ENCODE assay signal across 8 cellular contexts in the genomic region with DNA sequence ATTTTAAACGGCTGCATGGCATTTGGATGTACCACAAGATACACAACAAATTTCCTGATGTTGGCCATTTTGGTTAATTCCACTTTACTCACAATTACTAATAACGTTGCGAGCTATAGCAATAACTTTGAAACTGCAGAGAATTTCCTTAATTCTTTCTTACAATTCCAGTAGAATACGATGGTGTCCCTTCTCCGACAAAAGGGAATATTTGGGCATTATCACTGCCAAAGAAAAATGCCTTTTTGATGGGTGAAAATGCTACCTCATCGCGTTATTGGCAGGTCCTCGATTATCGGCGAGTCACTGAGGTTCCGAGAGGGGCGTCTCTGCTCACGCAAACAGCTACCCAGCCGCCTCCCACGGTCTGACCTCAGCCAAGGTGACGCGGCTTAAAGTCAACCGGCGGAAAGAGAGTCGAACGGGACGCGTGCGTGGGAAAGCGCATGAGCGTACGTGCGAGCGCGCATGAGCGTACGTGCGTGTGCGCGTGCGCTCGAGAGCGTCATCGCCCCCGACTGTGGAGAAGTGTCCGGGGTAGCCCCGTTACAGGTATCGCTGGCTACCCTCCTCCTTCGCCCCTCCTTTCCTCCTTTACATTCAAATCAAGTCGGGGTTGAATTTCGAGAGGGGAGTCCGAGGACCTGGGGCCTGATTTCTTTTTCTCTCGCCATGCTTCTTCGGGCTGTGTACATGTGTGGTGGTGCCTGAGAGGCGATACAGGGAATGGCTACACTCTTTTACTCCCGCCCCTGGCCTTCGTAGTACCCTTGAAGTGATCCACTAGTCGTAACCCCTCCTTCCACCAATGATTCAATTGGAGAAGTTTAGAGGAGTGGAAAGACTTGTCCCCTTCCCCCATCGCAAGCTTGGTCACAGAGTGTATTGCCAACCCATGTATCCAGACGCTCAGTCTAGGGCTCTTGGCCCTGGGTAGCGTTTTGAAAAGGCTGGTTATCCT. TPM values are rescaled to one million over a fixed set of nuclear protein-coding genes. Genes with fewer than 3 reads are reported as not detected.
DNase-seq lines count a peak whose midpoint lies in the region; ATAC-seq, FAIRE-seq and TF ChIP-seq lines count a peak whose summit lies in the region.

A gene (plus strand): TSS at position 495 of the 961 bp plus-strand sequence. CDS start 931 bp downstream, outside the sequence.

- H2AFZ ChIP-seq in smooth muscle cell (ENCODE audit: low read depth): peak within 1 kb of the TSS; percentile 83

- ATAC-seq in GM18909 (IDR thresholded peaks at IDR 0.05; ENCODE audit: poor library complexity, unreplicated experiment): peak; percentile 96
- peak; percentile 95 for ATAC-seq in HG03159 (IDR thresholded peaks at IDR 0.05; ENCODE audit: unreplicated experiment)

- peak within 1 kb of the TSS; percentile 93 to 99 (median 98) for H3K4me3 Mint-ChIP-seq in immature natural killer cell

- H3K27me3 ChIP-seq in bronchial epithelial cell (ENCODE audit: control insufficient read depth, insufficient read depth, low read length) (no peaks in the 10 kb centered on the region), smooth muscle cell (ENCODE audit: low read depth) (no peaks in the 10 kb centered on the region)

- H3K4me3 ChIP-seq in WI38 (ENCODE audit: low read depth, low read length) (peak within 1 kb of the TSS; percentile 81), bronchial epithelial cell (ENCODE audit: low read depth, low read length) (peak within 1 kb of the TSS; percentile 64), smooth muscle cell (peak within 1 kb of the TSS; percentile 64)

- H3K36me3 ChIP-seq in bronchial epithelial cell (ENCODE audit: control insufficient read depth, insufficient read depth, low read length) (peaks cover 2% of the 10 kb centered on the region), smooth muscle cell (ENCODE audit: low read depth) (no peaks in the 10 kb centered on the region)

- H3F3A ChIP-seq in smooth muscle cell (ENCODE audit: low read depth): no peaks in the 10 kb centered on the region

- H3K9me3 Mint-ChIP-seq in immature natural killer cell: no peaks in the 10 kb centered on the region

- 49% methylated on average over 56 of the region's 56 CpGs for WGBS in smooth muscle cell (ENCODE audit: low lambda C conversion rate)

- H3K9me3 ChIP-seq in smooth muscle cell (replicated peaks; ENCODE audit: low read depth): no peaks in the 10 kb centered on the region

- no peaks in the 10 kb centered on the region for H4K20me1 ChIP-seq in smooth muscle cell (ENCODE audit: low read depth)

- H3K79me2 ChIP-seq in smooth muscle cell (ENCODE audit: low read depth): no peaks in the 10 kb centered on the region

- peaks cover 30 to 46% of the 10 kb centered on the region in 2 donors for H3K4me1 Mint-ChIP-seq in immature natural killer cell

- peak within 1 kb of the TSS; percentile 90 for H3K4me2 ChIP-seq in smooth muscle cell

- no peak for FAIRE-seq in bronchial epithelial cell (lab: Jason Lieb, UNC)

- no peaks in the 10 kb centered on the region for H3K4me1 ChIP-seq in smooth muscle cell (ENCODE audit: low read depth)

- TF ChIP-seq CTCF in WI38 (IDR thresholded peaks at IDR 0.05; ENCODE audit: low read depth, low read length) (no peak), bronchial epithelial cell (IDR thresholded peaks at IDR 0.05; ENCODE audit: insufficient read depth, low read length, severe bottlenecking) (no peak), smooth muscle cell (IDR thresholded peaks at IDR 0.05; ENCODE audit: borderline replicate concordance, insufficient read depth, poor library complexity, severe bottlenecking) (no peak)

- peak within 1 kb of the TSS; percentile 48 for H3K9ac ChIP-seq in smooth muscle cell (ENCODE audit: low read depth)

- H3K27ac ChIP-seq in smooth muscle cell (ENCODE audit: low read depth): peak within 1 kb of the TSS; percentile 59

- DNase-seq in AG08395 (ENCODE audit: low spot score) (peak; percentile 94), NCI-H2227 treated with DMSO at 0.1 percent for 48 hours (lab: John Stamatoyannopoulos, UW) (peak; percentile 81), bronchial epithelial cell (ENCODE audit: low read depth) (peak; percentile 88), immature natural killer cell (peak; percentile 86 to 90 (median 89)), smooth muscle cell (lab: John Stamatoyannopoulos, UW; ENCODE audit: unreplicated experiment) (peak; percentile 12)

- H3K36me3 Mint-ChIP-seq in immature natural killer cell: peaks cover 0 to 4% (median 4%) of the 10 kb centered on the region in 3 donors

- H3K27me3 Mint-ChIP-seq in immature natural killer cell (ENCODE audit: low read depth in 3 of 3): peaks cover 4 to 10% (median 5%) of the 10 kb centered on the region in 3 donors

- H3K27ac Mint-ChIP-seq in immature natural killer cell: peak within 1 kb of the TSS; percentile 95 to 100 (median 98)

RNA-seq across cellular contexts. Expression of the gene that starts here (rescaled TPM):
- total RNA-seq in bronchial epithelial cell (18.4 and 24.0 TPM in 2 replicates), smooth muscle cell (6.8 and 9.9 TPM in 2 replicates)
- polyA plus RNA-seq in immature natural killer cell (10 to 100 TPM in 2 of 3 donors, 1 to 10 TPM in 1; 6.2 to 12.6 (median 10.3) TPM), smooth muscle cell (7.3 and 9.1 TPM in 2 replicates)

Comparison
In these comparisons a context has a peak if more than half of its experiments do, and no peak if none do; other contexts are left out.
1. Peak in every context shown above with its lines: DNase-seq, ATAC-seq, H3K4me3 ChIP-seq and H3K27ac ChIP-seq.
2. DNase-seq: peak in every context shown above with its lines; median percentile 94 in AG08395; 89 in immature natural killer cell; 88 in bronchial epithelial cell; 81 in NCI-H2227 treated with DMSO at 0.1 percent for 48 hours; 12 in smooth muscle cell.